In genomic region chr10:97445357-97445721, GRCh38 we compare ENCODE assay signal across 8 cellular contexts. TPM values are rescaled to one million over a fixed set of nuclear protein-coding genes. Genes with fewer than 3 reads are reported as not detected.
DNase-seq lines count a peak whose midpoint lies in the region; ATAC-seq lines count a peak whose summit lies in the region.

No MANE protein-coding gene starts in this region.

- POLR2A ChIA-PET in naive thymus-derived CD8-positive, alpha-beta T cell (lab: Charles Lee) = interaction anchor here (0.6 to 1.5 kb wide), 4 partner anchors 12 to 107 kb away, joined by 3 to 5 read pairs (median 4); no protein-coding TSS in a partner anchor

- H3K27me3 ChIP-seq in BLaER1 = no peaks in the 10 kb centered on the region
- H3K27me3 ChIP-seq in duodenal mucosa (ENCODE audit: control insufficient read depth in 1 of 2, insufficient read depth in 2 of 2, low read length in 2 of 2) = no peaks in the 10 kb centered on the region

- no peaks in the 10 kb centered on the region for H3K27me3 Mint-ChIP-seq in naive thymus-derived CD8-positive, alpha-beta T cell

- peaks cover 0 to 28% (median 2%) of the 10 kb centered on the region in 3 donors for H3K36me3 Mint-ChIP-seq in naive thymus-derived CD8-positive, alpha-beta T cell

- H3K9ac ChIP-seq in BLaER1 (peak overlapping the region; percentile 87), duodenal mucosa (ENCODE audit: low read depth in 1 of 2, low read length in 2 of 2) (peak overlapping the region; percentile 61)

- no peaks in the 10 kb centered on the region for H3K9me3 ChIP-seq in BLaER1
- no peaks in the 10 kb centered on the region for H3K9me3 ChIP-seq in KOPT-K1 (ENCODE audit: insufficient read depth, low read length, poor library complexity, severe bottlenecking)
- H3K9me3 ChIP-seq in duodenal mucosa (ENCODE audit: control insufficient read depth in 1 of 2, low read length in 2 of 2) = no peaks in the 10 kb centered on the region

- no peak for DNase-seq in naive thymus-derived CD8-positive, alpha-beta T cell
- no peak for DNase-seq in NCI-H2107 (lab: John Stamatoyannopoulos, UW)
- no peak for DNase-seq in cortex of kidney (lab: John Stamatoyannopoulos, UW)

- H3K4me3 ChIP-seq in BLaER1 (peak overlapping the region; percentile 85), duodenal mucosa (ENCODE audit: low read depth in 1 of 2, low read length in 2 of 2) (peak overlapping the region; percentile 98 to 100)

- H3K4me3 Mint-ChIP-seq in naive thymus-derived CD8-positive, alpha-beta T cell = peak overlapping the region; percentile 95 to 100 (median 99)

- H3K27ac ChIP-seq in BLaER1 = peak overlapping the region; percentile 73
- peak overlapping the region; percentile 57 for H3K27ac ChIP-seq in KOPT-K1 (ENCODE audit: low read depth, low read length, poor library complexity, severe bottlenecking)
- H3K27ac ChIP-seq in duodenal mucosa (ENCODE audit: low read depth, low read length) = no peak overlapping the region

- H4K20me1 ChIP-seq in BLaER1 = peaks cover 37% of the 10 kb centered on the region

- ATAC-seq in naive thymus-derived CD8-positive, alpha-beta T cell = no peak
- no peak for ATAC-seq in GM18502 (IDR thresholded peaks at IDR 0.05; ENCODE audit: poor library complexity, unreplicated experiment)
- no peak for ATAC-seq in GM21390 (IDR thresholded peaks at IDR 0.05; ENCODE audit: unreplicated experiment)

- H3K4me2 ChIP-seq in BLaER1 = peak overlapping the region; percentile 93

- H3K4me1 Mint-ChIP-seq in naive thymus-derived CD8-positive, alpha-beta T cell = peaks cover 22 to 61% (median 49%) of the 10 kb centered on the region in 4 donors

- H3K27ac Mint-ChIP-seq in naive thymus-derived CD8-positive, alpha-beta T cell = peak overlapping the region; percentile 87 to 97 (median 96)

- H3K36me3 ChIP-seq in BLaER1 (peaks cover 42% of the 10 kb centered on the region), KOPT-K1 (ENCODE audit: insufficient read depth, low read length) (peaks cover 50% of the 10 kb centered on the region), duodenal mucosa (ENCODE audit: control insufficient read depth in 1 of 2, insufficient read depth in 2 of 2, low read length in 2 of 2) (peaks cover 0 to 20% of the 10 kb centered on the region in 2 donors)

- no peaks in the 10 kb centered on the region for H3K9me3 Mint-ChIP-seq in naive thymus-derived CD8-positive, alpha-beta T cell

- H3K4me1 ChIP-seq in BLaER1 = peaks cover 37% of the 10 kb centered on the region
- H3K4me1 ChIP-seq in duodenal mucosa (ENCODE audit: control insufficient read depth in 1 of 2, insufficient read depth in 2 of 2, low read length in 2 of 2) = peaks cover 14 to 25% of the 10 kb centered on the region in 2 donors

RNA-seq across cellular contexts. Expression of gene EXOSC1, which starts 0.5 kb away (rescaled TPM):
- total RNA-seq in naive thymus-derived CD8-positive, alpha-beta T cell = 10 to 100 TPM; 46.9 to 50.6 TPM
- 10 to 100 TPM; 67.4 to 87.0 (median 77.1) TPM for polyA plus RNA-seq in naive thymus-derived CD8-positive, alpha-beta T cell

RNA-seq across cellular contexts. Expression of gene ZDHHC16, which starts 0.6 kb away (rescaled TPM):
- 10 to 100 TPM; 28.1 to 29.3 TPM for total RNA-seq in naive thymus-derived CD8-positive, alpha-beta T cell
- 10 to 100 TPM; 20.0 to 31.4 (median 25.3) TPM for polyA plus RNA-seq in naive thymus-derived CD8-positive, alpha-beta T cell

RNA-seq across cellular contexts. Expression of gene PGAM1, which starts 19.3 kb away (rescaled TPM):
- 10 to 100 TPM; 69.6 to 72.4 TPM for total RNA-seq in naive thymus-derived CD8-positive, alpha-beta T cell
- 100 to 1,000 TPM; 191 to 222 (median 193) TPM for polyA plus RNA-seq in naive thymus-derived CD8-positive, alpha-beta T cell

RNA-seq across cellular contexts. Expression of gene RRP12, which starts 44.2 kb away (rescaled TPM):
- 10 to 100 TPM; 25.5 to 27.2 TPM for total RNA-seq in naive thymus-derived CD8-positive, alpha-beta T cell
- polyA plus RNA-seq in naive thymus-derived CD8-positive, alpha-beta T cell = 10 to 100 TPM in 1 of 3 donors, 1 to 10 TPM in 2; 8.0 to 17.3 (median 8.3) TPM

RNA-seq across cellular contexts. Expression of gene MMS19, which starts 52.9 kb away (rescaled TPM):
- total RNA-seq in naive thymus-derived CD8-positive, alpha-beta T cell = 100 to 1,000 TPM; 106 to 111 TPM
- 10 to 100 TPM; 31.2 to 37.3 (median 32.4) TPM for polyA plus RNA-seq in naive thymus-derived CD8-positive, alpha-beta T cell
